15 cellular contexts compared by ENCODE assay signal in the genomic region with DNA sequence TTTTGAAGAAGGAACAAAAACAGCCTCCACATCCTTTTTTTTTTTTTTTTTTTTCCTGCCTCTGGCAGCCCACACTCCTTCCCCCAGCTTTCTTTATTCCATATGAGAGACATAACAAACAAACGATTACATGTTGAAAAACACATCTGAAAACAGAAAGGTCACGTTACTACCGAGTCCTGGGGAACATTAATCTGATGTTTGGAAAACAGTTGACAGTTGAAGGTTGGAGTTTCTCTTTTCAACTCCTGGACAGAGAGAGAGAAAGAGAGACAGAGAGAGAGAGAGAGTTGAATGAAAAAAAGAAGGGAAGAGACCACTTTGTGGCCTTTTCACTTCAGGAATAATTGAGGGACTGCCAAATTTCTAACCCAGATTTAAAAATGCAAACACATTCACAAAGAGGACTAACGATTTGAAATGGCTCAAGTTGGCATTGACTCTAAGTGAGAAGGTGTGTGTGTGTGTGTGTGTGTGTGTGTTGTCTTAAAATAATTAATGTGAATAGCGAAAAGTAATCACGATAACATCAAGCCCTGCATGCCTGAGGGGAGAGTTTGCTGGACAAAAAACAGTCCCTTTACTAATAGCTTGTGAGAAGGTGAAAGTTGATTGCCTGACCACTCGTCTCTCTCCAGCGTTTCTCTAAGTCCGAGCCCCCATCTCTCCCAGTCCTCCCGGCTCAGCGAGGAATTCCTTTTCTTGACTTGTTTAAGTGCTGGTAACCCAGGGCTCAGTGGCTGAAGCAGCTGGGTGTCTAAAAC.
DNase-seq lines count a peak whose midpoint lies in the region; ATAC-seq, FAIRE-seq and TF ChIP-seq lines count a peak whose summit lies in the region.
"Had no signal": no experiment of that assay in that cellular context is flagged by ENCODE, and none has a peak within 500 bp of the region (broad histone marks: within the 10 kb centered on the region; RNA-seq: fewer than 3 reads in every experiment).

No MANE protein-coding gene starts in this region.

- TF ChIP-seq RAD21 in liver (IDR thresholded peaks at IDR 0.05), result no peak
- no peak for TF ChIP-seq RAD21 in HepG2 (CRISPR knock-in tag; IDR thresholded peaks at IDR 0.05)

- POLR2A ChIA-PET in HepG2 (lab: Yijun Ruan, JAX), result no interaction called here

- TF ChIP-seq CTCF in liver (IDR thresholded peaks at IDR 0.05; ENCODE audit: low read depth, low read length, missing input control) (no peak), HepG2 (CRISPR knock-in tag; IDR thresholded peaks at IDR 0.05) (no peak), type B pancreatic cell (conservative IDR thresholded peaks at IDR 0.05) (no peak), prostate gland (IDR thresholded peaks at IDR 0.05) (no peak), mucosa of descending colon (IDR thresholded peaks at IDR 0.05) (no peak), GM20000 (IDR thresholded peaks at IDR 0.05; ENCODE audit: extremely low read depth, missing control alignments) (no peak)

- no peaks in the 10 kb centered on the region for H3K79me1 ChIP-seq in mesenchymal stem cell (replicated peaks; ENCODE audit: low read length, poor library complexity, severe bottlenecking)

- H3K27me3 ChIP-seq in liver (ENCODE audit: control insufficient read depth in 4 of 4, insufficient read depth in 4 of 4, low read length in 3 of 4) (peaks cover 0 to 44% (median 26%) of the 10 kb centered on the region in 4 donors), HepG2 (ENCODE audit: control insufficient read depth in 1 of 2, insufficient read depth in 2 of 2, low read length in 2 of 2) (peaks cover 6 to 66% of the 10 kb centered on the region in 2 experiments), mesenchymal stem cell (ENCODE audit: control insufficient read depth in 1 of 2, insufficient read depth in 1 of 2, low read length in 2 of 2) (peaks cover 43 to 64% of the 10 kb centered on the region in 2 experiments), prostate gland (replicated peaks; ENCODE audit: insufficient read depth) (peaks cover 52% of the 10 kb centered on the region)
- H3K27me3 ChIP-seq: MG63 had no signal

- no peak overlapping the region for H3K4me2 ChIP-seq in HepG2 (ENCODE audit: low read depth, low read length)
- H3K4me2 ChIP-seq in mesenchymal stem cell (ENCODE audit: low read length, poor library complexity, severe bottlenecking), result no peak overlapping the region

- no peaks in the 10 kb centered on the region for H3K9me3 Mint-ChIP-seq in activated T-helper 17 cell treated with anti-CD3 and anti-CD28 coated beads, Interleukin-2, amount 50 U/mL, for 72 hours
- no peaks in the 10 kb centered on the region for H3K9me3 Mint-ChIP-seq in type B pancreatic cell
- H3K9me3 Mint-ChIP-seq: activated CD4-positive, alpha-beta T cell treated with anti-CD3 and anti-CD28 coated beads, Interleukin-2, amount 10 ng/mL, durations not matched to agents 7 days and 5 days had no signal

- no peak for DNase-seq in HepG2 (ENCODE audit: low spot score)
- peak; percentile 46 for DNase-seq in mesenchymal stem cell
- DNase-seq in type B pancreatic cell (ENCODE audit: extremely low spot score, unreplicated experiment), result no peak
- DNase-seq in prostate gland (ENCODE audit: low spot score), result no peak
- no peak for DNase-seq in mucosa of descending colon
- DNase-seq in GM20000 (ENCODE audit: low spot score), result no peak
- DNase-seq: activated CD4-positive, alpha-beta T cell treated with anti-CD3 and anti-CD28 coated beads, Interleukin-2, amount 10 ng/mL, durations not matched to agents 7 days and 5 days; activated T-cell treated with anti-CD3 and anti-CD28 coated beads, Interleukin-2, amount 50 U/mL, for 48 hours; body of pancreas; DMS79 treated with DMSO at 0.1 percent for 48 hours; lower lobe of right lung; MG63; NK-92 treated with Interleukin-12 subunit alpha and Interleukin-12 subunit beta, amount 100 ng/mL, for 24 hours had no signal

- H3K27ac ChIP-seq in liver (ENCODE audit: low read depth in 1 of 2, low read length in 2 of 2), result peak overlapping the region in 1 of 2 donors; percentile 29
- H3K27ac ChIP-seq in HepG2 (ENCODE audit: extremely low read length, insufficient read depth, low read length), result no peak overlapping the region
- no peak overlapping the region for H3K27ac ChIP-seq in mesenchymal stem cell (ENCODE audit: low read length, poor library complexity, severe bottlenecking)
- no peak overlapping the region for H3K27ac ChIP-seq in prostate gland
- H3K27ac ChIP-seq: body of pancreas, lower lobe of right lung had no signal

- H2BK120ac ChIP-seq in mesenchymal stem cell (ENCODE audit: low read depth, low read length), result no peak overlapping the region

- no peak overlapping the region for H4K91ac ChIP-seq in mesenchymal stem cell (ENCODE audit: low read length)

- H3K4me1 Mint-ChIP-seq in activated T-helper 17 cell treated with anti-CD3 and anti-CD28 coated beads, Interleukin-2, amount 50 U/mL, for 72 hours, result peaks cover 28% of the 10 kb centered on the region
- peaks cover 41% of the 10 kb centered on the region for H3K4me1 Mint-ChIP-seq in type B pancreatic cell (ENCODE audit: unreplicated experiment)

- H3K9me3 ChIP-seq in liver (ENCODE audit: control insufficient read depth in 4 of 4, low read length in 3 of 4) (peaks cover 0 to 6% (median 0%) of the 10 kb centered on the region in 4 donors), HepG2 (ENCODE audit: low read length) (no peaks in the 10 kb centered on the region), mesenchymal stem cell (ENCODE audit: control insufficient read depth, low read length) (no peaks in the 10 kb centered on the region), prostate gland (no peaks in the 10 kb centered on the region), mucosa of descending colon (no peaks in the 10 kb centered on the region)
- H3K9me3 ChIP-seq: body of pancreas, lower lobe of right lung, MG63 had no signal

- TF ChIP-seq EP300 in HepG2 (IDR thresholded peaks at IDR 0.05; ENCODE audit: low read depth in 2 of 2, low read length in 2 of 2) (no peak), HepG2 (CRISPR knock-in tag; IDR thresholded peaks at IDR 0.05; ENCODE audit: borderline replicate concordance) (no peak)

- H2AFZ ChIP-seq in HepG2 (ENCODE audit: low read length), result no peak overlapping the region
- no peak overlapping the region for H2AFZ ChIP-seq in mesenchymal stem cell (ENCODE audit: low read depth, low read length)

- H3K9ac ChIP-seq in liver (ENCODE audit: low read depth in 1 of 2, low read length in 2 of 2) (no peak overlapping the region), HepG2 (ENCODE audit: insufficient read depth, low read depth, low read length) (no peak overlapping the region), mesenchymal stem cell (ENCODE audit: low read length) (no peak overlapping the region)

- H3K14ac ChIP-seq in mesenchymal stem cell (ENCODE audit: low read length in 2 of 2), result no peak overlapping the region

- CTCF ChIA-PET in HepG2 (lab: Yijun Ruan, JAX; ENCODE audit: low intra/inter-chr PET ratio, low total read pairs), result no interaction called here

- H2BK12ac ChIP-seq in mesenchymal stem cell (ENCODE audit: low read length in 2 of 2), result no peak overlapping the region

- no peaks in the 10 kb centered on the region for H4K20me1 ChIP-seq in HepG2 (ENCODE audit: insufficient read depth, low read length)

- no TSS peak for BruUV-seq in HepG2 (replicated peaks; lab: Mats Ljungman, UMichigan)

- intact Hi-C loops in HepG2 (cut with micrococcal nuclease; ENCODE audit: unreplicated experiment) (no loop called here), prostate gland (cut with DNase I) (no loop called here), mucosa of descending colon (cut with DNase I, micrococcal nuclease) (no loop called here)

- in situ Hi-C loops in HepG2 (cut with HindIII; ENCODE audit: extremely low pct_ligation_motif_present, low pct_unique_long_range_greater_than_20kb), result loop anchor here (25.0 kb wide), 1 partner anchor 421 kb away; no protein-coding TSS in a partner anchor

- H3K23ac ChIP-seq in mesenchymal stem cell (ENCODE audit: low read length in 2 of 2), result no peak overlapping the region

- H3K4ac ChIP-seq in mesenchymal stem cell (ENCODE audit: low read depth in 1 of 2, low read length in 2 of 2), result no peak overlapping the region

- no peaks in the 10 kb centered on the region for H3K79me2 ChIP-seq in HepG2 (ENCODE audit: insufficient read depth, low read length)

- H3K4me3 ChIP-seq in liver (ENCODE audit: low read depth in 1 of 3, low read length in 3 of 3), result no peak overlapping the region
- H3K4me3 ChIP-seq in HepG2 (replicated peaks in 1 of 3; ENCODE audit: insufficient read depth in 1 of 3, low read depth in 2 of 3, low read length in 3 of 3), result no peak overlapping the region
- peak overlapping the region in 1 of 2 experiments; percentile 76 for H3K4me3 ChIP-seq in mesenchymal stem cell (ENCODE audit: insufficient read depth in 1 of 2, low read depth in 1 of 2, low read length in 2 of 2)
- no peak overlapping the region for H3K4me3 ChIP-seq in prostate gland
- H3K4me3 ChIP-seq in mucosa of descending colon, result no peak overlapping the region
- H3K4me3 ChIP-seq: body of pancreas, MG63 had no signal

- H2BK5ac ChIP-seq in mesenchymal stem cell (ENCODE audit: low read depth, low read length, poor library complexity, severe bottlenecking), result no peak overlapping the region

- H3K36me3 ChIP-seq in liver (ENCODE audit: control insufficient read depth in 4 of 4, insufficient read depth in 3 of 4, low read depth in 1 of 4, low read length in 3 of 4), result no peaks in the 10 kb centered on the region
- H3K36me3 ChIP-seq in HepG2 (replicated peaks in 1 of 2; ENCODE audit: control insufficient read depth in 1 of 2, insufficient read depth in 2 of 2, low read length in 2 of 2), result no peaks in the 10 kb centered on the region
- no peaks in the 10 kb centered on the region for H3K36me3 ChIP-seq in mesenchymal stem cell (ENCODE audit: control insufficient read depth in 1 of 2, insufficient read depth in 2 of 2, low read depth in 1 of 2, low read length in 2 of 2)
- H3K36me3 ChIP-seq in prostate gland, result no peaks in the 10 kb centered on the region
- no peaks in the 10 kb centered on the region for H3K36me3 ChIP-seq in mucosa of descending colon (ENCODE audit: low read depth)
- H3K36me3 ChIP-seq: lower lobe of right lung, MG63 had no signal

- no peak for FAIRE-seq in HepG2 (lab: Jason Lieb, UNC)

- TF ChIP-seq POLR2A in HepG2 (IDR thresholded peaks at IDR 0.05; ENCODE audit: insufficient read depth in 1 of 2, low read depth in 2 of 2, low read length in 2 of 2) (no peak), prostate gland (IDR thresholded peaks at IDR 0.05) (no peak)

- peaks cover 75% of the 10 kb centered on the region for H3K27me3 Mint-ChIP-seq in activated T-helper 17 cell treated with anti-CD3 and anti-CD28 coated beads, Interleukin-2, amount 50 U/mL, for 72 hours
- H3K27me3 Mint-ChIP-seq in type B pancreatic cell, result peaks cover 97% of the 10 kb centered on the region

- H3K27ac Mint-ChIP-seq in activated T-helper 17 cell treated with anti-CD3 and anti-CD28 coated beads, Interleukin-2, amount 50 U/mL, for 72 hours, result no peak overlapping the region
- peak overlapping the region; percentile 12 for H3K27ac Mint-ChIP-seq in type B pancreatic cell
- H3K27ac Mint-ChIP-seq: activated CD4-positive, alpha-beta T cell treated with anti-CD3 and anti-CD28 coated beads, Interleukin-2, amount 10 ng/mL, durations not matched to agents 7 days and 5 days had no signal

- H3K18ac ChIP-seq in mesenchymal stem cell (ENCODE audit: low read depth in 1 of 2, low read length in 2 of 2), result peak overlapping the region in 1 of 2 experiments; percentile 18

- H3K36me3 Mint-ChIP-seq in activated T-helper 17 cell treated with anti-CD3 and anti-CD28 coated beads, Interleukin-2, amount 50 U/mL, for 72 hours (ENCODE audit: low read depth), result peaks cover 5% of the 10 kb centered on the region
- peaks cover 5% of the 10 kb centered on the region for H3K36me3 Mint-ChIP-seq in type B pancreatic cell

- H3K4me1 ChIP-seq in liver (ENCODE audit: control insufficient read depth in 4 of 4, insufficient read depth in 4 of 4, low read length in 3 of 4) (peaks cover 5 to 36% (median 20%) of the 10 kb centered on the region in 4 donors), HepG2 (ENCODE audit: insufficient read depth, low read length) (peaks cover 15% of the 10 kb centered on the region; the same call in 1 of the 2 replicates), mesenchymal stem cell (ENCODE audit: control insufficient read depth, insufficient read depth, low read depth, low read length) (peaks cover 24% of the 10 kb centered on the region), prostate gland (replicated peaks) (peaks cover 5% of the 10 kb centered on the region), mucosa of descending colon (ENCODE audit: low read depth) (peaks cover 20% of the 10 kb centered on the region)

- H2BK15ac ChIP-seq in mesenchymal stem cell (ENCODE audit: low read depth, poor library complexity, severe bottlenecking), result no peak overlapping the region

- ATAC-seq in HepG2, result no peak
- no peak for ATAC-seq in activated T-helper 17 cell treated with anti-CD3 and anti-CD28 coated beads, Interleukin-2, amount 50 U/mL, for 72 hours (replicated peaks)
- ATAC-seq in mucosa of descending colon, result no peak
- ATAC-seq: body of pancreas had no signal

- no peak overlapping the region for H4K8ac ChIP-seq in mesenchymal stem cell (ENCODE audit: low read length)

- H3K4me3 Mint-ChIP-seq in activated T-helper 17 cell treated with anti-CD3 and anti-CD28 coated beads, Interleukin-2, amount 50 U/mL, for 72 hours, result peak overlapping the region; percentile 24
- H3K4me3 Mint-ChIP-seq in type B pancreatic cell, result peak overlapping the region; percentile 85

- H2AK5ac ChIP-seq in mesenchymal stem cell (ENCODE audit: low read length, severe bottlenecking), result no peak overlapping the region

- 7% methylated on average over 11 of the region's 11 CpGs for WGBS in liver
- WGBS in HepG2 (ENCODE audit: low lambda C conversion rate), result 2% methylated on average over 11 of the region's 11 CpGs
- 3% methylated on average over 10 of the region's 11 CpGs for WGBS in mesenchymal stem cell
- WGBS in prostate gland, result 8% methylated on average over 11 of the region's 11 CpGs
